ENCODE assay signal across 1 cellular context in the genomic region with DNA sequence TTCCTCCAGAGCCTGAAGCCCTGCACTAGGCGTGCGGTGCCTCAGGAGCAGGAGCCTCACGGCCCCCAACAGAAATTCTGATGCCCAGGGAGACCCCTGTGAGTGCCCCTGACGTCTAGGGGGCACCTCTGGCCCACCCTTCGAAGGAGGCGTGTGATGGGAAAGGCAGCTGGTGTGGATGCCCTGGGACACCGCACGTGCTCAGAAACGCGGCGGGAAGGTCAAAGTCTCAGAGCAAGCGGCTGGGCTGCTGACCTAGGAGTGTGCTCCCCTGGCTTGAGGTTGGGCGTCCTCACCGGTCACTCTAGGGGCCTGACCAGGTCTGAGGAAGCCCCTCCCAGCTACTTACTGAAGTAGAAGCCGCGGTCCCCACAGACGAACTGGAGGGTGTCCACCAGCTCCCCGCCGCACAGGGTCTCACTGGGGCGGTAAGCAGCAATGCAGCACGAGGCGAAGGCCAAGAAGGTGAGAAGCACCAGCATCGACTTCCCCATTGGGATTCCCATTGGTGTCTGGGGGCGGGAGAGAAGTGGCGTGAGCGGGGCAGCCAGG.
A peak's percentile ranks its signal among the peaks of the same experiment; 100 is the strongest.
TF ChIP-seq lines count a peak whose summit lies in the region.

No MANE protein-coding gene starts in this region.

TF ChIP-seq in HepG2, 621 proteins besides CTCF, POLR2A, EP300 and RAD21 (continued from another document and continues in another):
- TF ChIP-seq, protein P1, sequence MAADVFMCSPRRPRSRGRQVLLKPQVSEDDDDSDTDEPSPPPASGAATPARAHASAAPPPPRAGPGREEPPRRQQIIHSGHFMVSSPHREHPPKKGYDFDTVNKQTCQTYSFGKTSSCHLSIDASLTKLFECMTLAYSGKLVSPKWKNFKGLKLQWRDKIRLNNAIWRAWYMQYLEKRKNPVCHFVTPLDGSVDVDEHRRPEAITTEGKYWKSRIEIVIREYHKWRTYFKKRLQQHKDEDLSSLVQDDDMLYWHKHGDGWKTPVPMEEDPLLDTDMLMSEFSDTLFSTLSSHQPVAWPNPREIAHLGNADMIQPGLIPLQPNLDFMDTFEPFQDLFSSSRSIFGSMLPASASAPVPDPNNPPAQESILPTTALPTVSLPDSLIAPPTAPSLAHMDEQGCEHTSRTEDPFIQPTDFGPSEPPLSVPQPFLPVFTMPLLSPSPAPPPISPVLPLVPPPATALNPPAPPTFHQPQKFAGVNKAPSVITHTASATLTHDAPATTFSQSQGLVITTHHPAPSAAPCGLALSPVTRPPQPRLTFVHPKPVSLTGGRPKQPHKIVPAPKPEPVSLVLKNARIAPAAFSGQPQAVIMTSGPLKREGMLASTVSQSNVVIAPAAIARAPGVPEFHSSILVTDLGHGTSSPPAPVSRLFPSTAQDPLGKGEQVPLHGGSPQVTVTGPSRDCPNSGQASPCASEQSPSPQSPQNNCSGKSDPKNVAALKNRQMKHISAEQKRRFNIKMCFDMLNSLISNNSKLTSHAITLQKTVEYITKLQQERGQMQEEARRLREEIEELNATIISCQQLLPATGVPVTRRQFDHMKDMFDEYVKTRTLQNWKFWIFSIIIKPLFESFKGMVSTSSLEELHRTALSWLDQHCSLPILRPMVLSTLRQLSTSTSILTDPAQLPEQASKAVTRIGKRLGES (CRISPR knock-in tag; IDR thresholded peaks at IDR 0.05; ENCODE audit: borderline replicate concordance): no peak
- TF ChIP-seq SOX13 (IDR thresholded peaks at IDR 0.05) (no peak), SOX13 (CRISPR knock-in tag; conservative IDR thresholded peaks at IDR 0.05 in 1 of 2, IDR thresholded peaks at IDR 0.05 in 1 of 2) (no peak), POLR2AphosphoS5 (IDR thresholded peaks at IDR 0.05; ENCODE audit: low read depth, low read length) (peak; percentile 45), ZNF788 (CRISPR knock-in tag; IDR thresholded peaks at IDR 0.05; ENCODE audit: borderline replicate concordance) (peak; percentile 6; the same call in 1 of the 2 replicates), ELF4 (CRISPR knock-in tag; IDR thresholded peaks at IDR 0.05; ENCODE audit: borderline replicate concordance) (0 out of 2 replicates have a peak, but pooled peaks have one; percentile 19), MNT (IDR thresholded peaks at IDR 0.05) (no peak), JUNB (CRISPR knock-in tag; IDR thresholded peaks at IDR 0.05; ENCODE audit: borderline replicate concordance) (0 out of 2 replicates have a peak, but pooled peaks have one; percentile 55), HNF4G (IDR thresholded peaks at IDR 0.05; ENCODE audit: borderline replicate concordance, low read depth, low read length) (no peak), HNF4G (CRISPR knock-in tag; IDR thresholded peaks at IDR 0.05; ENCODE audit: borderline replicate concordance, low read depth) (no peak), THAP9 (CRISPR knock-in tag; IDR thresholded peaks at IDR 0.05; ENCODE audit: borderline replicate concordance) (no peak), MEIS1 (CRISPR knock-in tag; IDR thresholded peaks at IDR 0.05; ENCODE audit: borderline replicate concordance) (peak; percentile 77; the same call in 1 of the 2 replicates), HOXA5 (CRISPR knock-in tag; IDR thresholded peaks at IDR 0.05) (no peak), ZC3H13 (CRISPR knock-in tag; IDR thresholded peaks at IDR 0.05) (peak; percentile 89), ZNF251 (CRISPR knock-in tag; IDR thresholded peaks at IDR 0.05) (no peak), ZNF430 (CRISPR knock-in tag; IDR thresholded peaks at IDR 0.05) (peak; percentile 32; the same call in 1 of the 2 replicates), RBFOX2 (IDR thresholded peaks at IDR 0.05; ENCODE audit: low read depth, low read length) (peak; percentile 47; the same call in 1 of the 2 replicates)
- TF ChIP-seq, protein P2, sequence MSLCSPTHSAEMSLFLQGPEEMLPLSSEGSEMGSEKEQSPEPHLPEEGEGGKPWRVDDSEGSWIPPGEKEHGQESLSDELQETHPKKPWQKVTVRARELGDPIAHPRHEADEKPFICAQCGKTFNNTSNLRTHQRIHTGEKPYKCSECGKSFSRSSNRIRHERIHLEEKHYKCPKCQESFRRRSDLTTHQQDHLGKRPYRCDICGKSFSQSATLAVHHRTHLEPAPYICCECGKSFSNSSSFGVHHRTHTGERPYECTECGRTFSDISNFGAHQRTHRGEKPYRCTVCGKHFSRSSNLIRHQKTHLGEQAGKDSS (CRISPR knock-in tag; IDR thresholded peaks at IDR 0.05; ENCODE audit: borderline replicate concordance, low read depth): peak; percentile 31; the same call in 1 of the 2 replicates
- TF ChIP-seq, protein P3, sequence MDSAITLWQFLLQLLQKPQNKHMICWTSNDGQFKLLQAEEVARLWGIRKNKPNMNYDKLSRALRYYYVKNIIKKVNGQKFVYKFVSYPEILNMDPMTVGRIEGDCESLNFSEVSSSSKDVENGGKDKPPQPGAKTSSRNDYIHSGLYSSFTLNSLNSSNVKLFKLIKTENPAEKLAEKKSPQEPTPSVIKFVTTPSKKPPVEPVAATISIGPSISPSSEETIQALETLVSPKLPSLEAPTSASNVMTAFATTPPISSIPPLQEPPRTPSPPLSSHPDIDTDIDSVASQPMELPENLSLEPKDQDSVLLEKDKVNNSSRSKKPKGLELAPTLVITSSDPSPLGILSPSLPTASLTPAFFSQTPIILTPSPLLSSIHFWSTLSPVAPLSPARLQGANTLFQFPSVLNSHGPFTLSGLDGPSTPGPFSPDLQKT (CRISPR knock-in tag; IDR thresholded peaks at IDR 0.05; ENCODE audit: borderline replicate concordance): no peak
- TF ChIP-seq, protein P4, sequence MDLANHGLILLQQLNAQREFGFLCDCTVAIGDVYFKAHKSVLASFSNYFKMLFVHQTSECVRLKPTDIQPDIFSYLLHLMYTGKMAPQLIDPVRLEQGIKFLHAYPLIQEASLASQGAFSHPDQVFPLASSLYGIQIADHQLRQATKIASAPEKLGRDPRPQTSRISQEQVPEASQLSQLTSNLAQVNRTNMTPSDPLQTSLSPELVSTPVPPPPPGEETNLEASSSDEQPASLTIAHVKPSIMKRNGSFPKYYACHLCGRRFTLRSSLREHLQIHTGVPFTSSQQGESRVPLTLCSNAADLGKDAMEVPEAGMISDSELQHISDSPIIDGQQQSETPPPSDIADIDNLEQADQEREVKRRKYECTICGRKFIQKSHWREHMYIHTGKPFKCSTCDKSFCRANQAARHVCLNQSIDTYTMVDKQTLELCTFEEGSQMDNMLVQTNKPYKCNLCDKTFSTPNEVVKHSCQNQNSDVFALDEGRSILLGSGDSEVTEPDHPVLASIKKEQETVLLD (CRISPR knock-in tag; IDR thresholded peaks at IDR 0.05; ENCODE audit: low read depth): no peak; the same call in 1 of the 2 replicates
- TF ChIP-seq, protein P5, sequence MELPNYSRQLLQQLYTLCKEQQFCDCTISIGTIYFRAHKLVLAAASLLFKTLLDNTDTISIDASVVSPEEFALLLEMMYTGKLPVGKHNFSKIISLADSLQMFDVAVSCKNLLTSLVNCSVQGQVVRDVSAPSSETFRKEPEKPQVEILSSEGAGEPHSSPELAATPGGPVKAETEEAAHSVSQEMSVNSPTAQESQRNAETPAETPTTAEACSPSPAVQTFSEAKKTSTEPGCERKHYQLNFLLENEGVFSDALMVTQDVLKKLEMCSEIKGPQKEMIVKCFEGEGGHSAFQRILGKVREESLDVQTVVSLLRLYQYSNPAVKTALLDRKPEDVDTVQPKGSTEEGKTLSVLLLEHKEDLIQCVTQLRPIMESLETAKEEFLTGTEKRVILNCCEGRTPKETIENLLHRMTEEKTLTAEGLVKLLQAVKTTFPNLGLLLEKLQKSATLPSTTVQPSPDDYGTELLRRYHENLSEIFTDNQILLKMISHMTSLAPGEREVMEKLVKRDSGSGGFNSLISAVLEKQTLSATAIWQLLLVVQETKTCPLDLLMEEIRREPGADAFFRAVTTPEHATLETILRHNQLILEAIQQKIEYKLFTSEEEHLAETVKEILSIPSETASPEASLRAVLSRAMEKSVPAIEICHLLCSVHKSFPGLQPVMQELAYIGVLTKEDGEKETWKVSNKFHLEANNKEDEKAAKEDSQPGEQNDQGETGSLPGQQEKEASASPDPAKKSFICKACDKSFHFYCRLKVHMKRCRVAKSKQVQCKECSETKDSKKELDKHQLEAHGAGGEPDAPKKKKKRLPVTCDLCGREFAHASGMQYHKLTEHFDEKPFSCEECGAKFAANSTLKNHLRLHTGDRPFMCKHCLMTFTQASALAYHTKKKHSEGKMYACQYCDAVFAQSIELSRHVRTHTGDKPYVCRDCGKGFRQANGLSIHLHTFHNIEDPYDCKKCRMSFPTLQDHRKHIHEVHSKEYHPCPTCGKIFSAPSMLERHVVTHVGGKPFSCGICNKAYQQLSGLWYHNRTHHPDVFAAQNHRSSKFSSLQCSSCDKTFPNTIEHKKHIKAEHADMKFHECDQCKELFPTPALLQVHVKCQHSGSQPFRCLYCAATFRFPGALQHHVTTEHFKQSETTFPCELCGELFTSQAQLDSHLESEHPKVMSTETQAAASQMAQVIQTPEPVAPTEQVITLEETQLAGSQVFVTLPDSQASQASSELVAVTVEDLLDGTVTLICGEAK (IDR thresholded peaks at IDR 0.05): no peak
- TF ChIP-seq, protein P5 (CRISPR knock-in tag; IDR thresholded peaks at IDR 0.05): no peak
- TF ChIP-seq, protein P6, sequence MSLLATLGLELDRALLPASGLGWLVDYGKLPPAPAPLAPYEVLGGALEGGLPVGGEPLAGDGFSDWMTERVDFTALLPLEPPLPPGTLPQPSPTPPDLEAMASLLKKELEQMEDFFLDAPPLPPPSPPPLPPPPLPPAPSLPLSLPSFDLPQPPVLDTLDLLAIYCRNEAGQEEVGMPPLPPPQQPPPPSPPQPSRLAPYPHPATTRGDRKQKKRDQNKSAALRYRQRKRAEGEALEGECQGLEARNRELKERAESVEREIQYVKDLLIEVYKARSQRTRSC (CRISPR knock-in tag; IDR thresholded peaks at IDR 0.05; ENCODE audit: low read depth): 0 out of 2 replicates have a peak, but pooled peaks have one; percentile 10
- TF ChIP-seq, protein P7, sequence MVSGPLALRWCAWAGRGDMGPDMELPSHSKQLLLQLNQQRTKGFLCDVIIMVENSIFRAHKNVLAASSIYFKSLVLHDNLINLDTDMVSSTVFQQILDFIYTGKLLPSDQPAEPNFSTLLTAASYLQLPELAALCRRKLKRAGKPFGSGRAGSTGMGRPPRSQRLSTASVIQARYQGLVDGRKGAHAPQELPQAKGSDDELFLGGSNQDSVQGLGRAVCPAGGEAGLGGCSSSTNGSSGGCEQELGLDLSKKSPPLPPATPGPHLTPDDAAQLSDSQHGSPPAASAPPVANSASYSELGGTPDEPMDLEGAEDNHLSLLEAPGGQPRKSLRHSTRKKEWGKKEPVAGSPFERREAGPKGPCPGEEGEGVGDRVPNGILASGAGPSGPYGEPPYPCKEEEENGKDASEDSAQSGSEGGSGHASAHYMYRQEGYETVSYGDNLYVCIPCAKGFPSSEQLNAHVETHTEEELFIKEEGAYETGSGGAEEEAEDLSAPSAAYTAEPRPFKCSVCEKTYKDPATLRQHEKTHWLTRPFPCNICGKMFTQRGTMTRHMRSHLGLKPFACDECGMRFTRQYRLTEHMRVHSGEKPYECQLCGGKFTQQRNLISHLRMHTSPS (CRISPR knock-in tag; IDR thresholded peaks at IDR 0.05; ENCODE audit: low read depth): no peak
